2 cellular contexts compared by ENCODE assay signal in the genomic region with DNA sequence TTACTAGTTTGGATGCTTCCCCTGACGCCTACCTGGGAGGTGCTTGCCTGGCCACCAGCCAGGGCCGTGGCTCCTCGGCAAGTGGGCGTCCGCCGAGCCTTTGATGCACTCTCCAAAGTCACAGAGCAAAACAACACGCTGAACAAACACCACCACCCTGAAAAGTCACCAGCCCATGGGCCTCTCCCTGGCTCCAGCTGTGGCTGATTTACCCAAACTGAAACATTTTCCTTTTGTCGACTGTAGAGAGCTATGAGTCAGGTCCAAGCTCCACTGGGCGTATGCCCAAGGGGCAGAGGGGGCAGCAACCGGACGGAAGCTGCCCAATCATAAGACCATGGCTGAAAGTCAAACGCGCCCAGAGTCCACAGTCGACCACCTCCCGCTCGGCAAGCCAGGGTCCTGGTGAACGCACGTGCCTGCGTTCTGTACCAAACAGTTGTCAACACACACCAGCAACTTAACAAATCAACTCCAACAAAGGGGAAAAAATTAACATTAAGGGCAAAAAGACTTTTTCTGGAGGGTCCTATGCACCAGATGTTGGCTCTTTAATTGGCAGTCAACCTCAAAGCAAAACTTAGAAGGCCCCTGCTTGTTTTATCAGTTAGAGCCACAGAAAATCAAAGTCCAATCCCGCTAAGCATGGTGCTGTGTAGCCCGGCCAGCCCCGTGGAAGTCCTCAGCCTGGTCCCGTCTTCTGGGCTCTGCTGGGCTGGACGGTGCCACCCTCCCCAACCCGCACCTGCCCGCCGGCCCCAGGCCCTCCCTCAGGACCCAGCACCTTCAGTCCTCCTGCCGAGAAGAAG.
A peak's percentile ranks its signal among the peaks of the same experiment; 100 is the strongest.
TF ChIP-seq lines count a peak whose summit lies in the region.

No MANE protein-coding gene starts in this region.

TF ChIP-seq in HEK293, 187 proteins besides CTCF, POLR2A, EP300 and RAD21 (continued from another document and continues in another):
- TF ChIP-seq, protein P1, sequence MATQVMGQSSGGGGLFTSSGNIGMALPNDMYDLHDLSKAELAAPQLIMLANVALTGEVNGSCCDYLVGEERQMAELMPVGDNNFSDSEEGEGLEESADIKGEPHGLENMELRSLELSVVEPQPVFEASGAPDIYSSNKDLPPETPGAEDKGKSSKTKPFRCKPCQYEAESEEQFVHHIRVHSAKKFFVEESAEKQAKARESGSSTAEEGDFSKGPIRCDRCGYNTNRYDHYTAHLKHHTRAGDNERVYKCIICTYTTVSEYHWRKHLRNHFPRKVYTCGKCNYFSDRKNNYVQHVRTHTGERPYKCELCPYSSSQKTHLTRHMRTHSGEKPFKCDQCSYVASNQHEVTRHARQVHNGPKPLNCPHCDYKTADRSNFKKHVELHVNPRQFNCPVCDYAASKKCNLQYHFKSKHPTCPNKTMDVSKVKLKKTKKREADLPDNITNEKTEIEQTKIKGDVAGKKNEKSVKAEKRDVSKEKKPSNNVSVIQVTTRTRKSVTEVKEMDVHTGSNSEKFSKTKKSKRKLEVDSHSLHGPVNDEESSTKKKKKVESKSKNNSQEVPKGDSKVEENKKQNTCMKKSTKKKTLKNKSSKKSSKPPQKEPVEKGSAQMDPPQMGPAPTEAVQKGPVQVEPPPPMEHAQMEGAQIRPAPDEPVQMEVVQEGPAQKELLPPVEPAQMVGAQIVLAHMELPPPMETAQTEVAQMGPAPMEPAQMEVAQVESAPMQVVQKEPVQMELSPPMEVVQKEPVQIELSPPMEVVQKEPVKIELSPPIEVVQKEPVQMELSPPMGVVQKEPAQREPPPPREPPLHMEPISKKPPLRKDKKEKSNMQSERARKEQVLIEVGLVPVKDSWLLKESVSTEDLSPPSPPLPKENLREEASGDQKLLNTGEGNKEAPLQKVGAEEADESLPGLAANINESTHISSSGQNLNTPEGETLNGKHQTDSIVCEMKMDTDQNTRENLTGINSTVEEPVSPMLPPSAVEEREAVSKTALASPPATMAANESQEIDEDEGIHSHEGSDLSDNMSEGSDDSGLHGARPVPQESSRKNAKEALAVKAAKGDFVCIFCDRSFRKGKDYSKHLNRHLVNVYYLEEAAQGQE (tag by site-specific recombination; IDR thresholded peaks at IDR 0.05), result no peak
- TF ChIP-seq, protein P2, sequence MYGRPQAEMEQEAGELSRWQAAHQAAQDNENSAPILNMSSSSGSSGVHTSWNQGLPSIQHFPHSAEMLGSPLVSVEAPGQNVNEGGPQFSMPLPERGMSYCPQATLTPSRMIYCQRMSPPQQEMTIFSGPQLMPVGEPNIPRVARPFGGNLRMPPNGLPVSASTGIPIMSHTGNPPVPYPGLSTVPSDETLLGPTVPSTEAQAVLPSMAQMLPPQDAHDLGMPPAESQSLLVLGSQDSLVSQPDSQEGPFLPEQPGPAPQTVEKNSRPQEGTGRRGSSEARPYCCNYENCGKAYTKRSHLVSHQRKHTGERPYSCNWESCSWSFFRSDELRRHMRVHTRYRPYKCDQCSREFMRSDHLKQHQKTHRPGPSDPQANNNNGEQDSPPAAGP (tag by site-specific recombination; IDR thresholded peaks at IDR 0.05), result peak; percentile 95
- TF ChIP-seq BCL11B (tag by site-specific recombination; IDR thresholded peaks at IDR 0.05; ENCODE audit: low read depth) (no peak), EGR2 (tag by site-specific recombination; IDR thresholded peaks at IDR 0.05; ENCODE audit: low read depth) (peak; percentile 90), SP7 (tag by site-specific recombination; IDR thresholded peaks at IDR 0.05) (peak; percentile 71), ZNF146 (tag by site-specific recombination; IDR thresholded peaks at IDR 0.05) (no peak), ZNF433 (tag by site-specific recombination; IDR thresholded peaks at IDR 0.05; ENCODE audit: low read depth) (no peak), ZNF561 (tag by site-specific recombination; IDR thresholded peaks at IDR 0.05; ENCODE audit: borderline replicate concordance) (no peak), KLF9 (tag by site-specific recombination; IDR thresholded peaks at IDR 0.05; ENCODE audit: low read depth) (no peak), ZBTB21 (tag by site-specific recombination; IDR thresholded peaks at IDR 0.05) (no peak), ZNF654 (tag by site-specific recombination; IDR thresholded peaks at IDR 0.05; ENCODE audit: low read depth) (no peak), ZNF140 (tag by site-specific recombination; IDR thresholded peaks at IDR 0.05) (no peak), ZNF670 (tag by site-specific recombination; IDR thresholded peaks at IDR 0.05; ENCODE audit: low read depth) (no peak), ZEB2 (tag by site-specific recombination; IDR thresholded peaks at IDR 0.05) (0 out of 2 replicates have a peak, but pooled peaks have one; percentile 30), ZNF768 (tag by site-specific recombination; IDR thresholded peaks at IDR 0.05) (no peak), PRDM1 (tag by site-specific recombination; IDR thresholded peaks at IDR 0.05) (no peak), ZNF214 (tag by site-specific recombination; IDR thresholded peaks at IDR 0.05; ENCODE audit: borderline replicate concordance) (no peak)
- TF ChIP-seq, protein P3, sequence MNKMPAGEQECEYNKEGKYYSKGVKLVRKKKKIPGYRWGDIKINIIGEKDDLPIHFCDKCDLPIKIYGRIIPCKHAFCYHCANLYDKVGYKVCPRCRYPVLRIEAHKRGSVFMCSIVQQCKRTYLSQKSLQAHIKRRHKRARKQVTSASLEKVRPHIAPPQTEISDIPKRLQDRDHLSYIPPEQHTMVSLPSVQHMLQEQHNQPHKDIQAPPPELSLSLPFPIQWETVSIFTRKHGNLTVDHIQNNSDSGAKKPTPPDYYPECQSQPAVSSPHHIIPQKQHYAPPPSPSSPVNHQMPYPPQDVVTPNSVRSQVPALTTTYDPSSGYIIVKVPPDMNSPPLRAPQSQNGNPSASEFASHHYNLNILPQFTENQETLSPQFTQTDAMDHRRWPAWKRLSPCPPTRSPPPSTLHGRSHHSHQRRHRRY (tag by site-specific recombination; IDR thresholded peaks at IDR 0.05), result no peak
- TF ChIP-seq, protein P4, sequence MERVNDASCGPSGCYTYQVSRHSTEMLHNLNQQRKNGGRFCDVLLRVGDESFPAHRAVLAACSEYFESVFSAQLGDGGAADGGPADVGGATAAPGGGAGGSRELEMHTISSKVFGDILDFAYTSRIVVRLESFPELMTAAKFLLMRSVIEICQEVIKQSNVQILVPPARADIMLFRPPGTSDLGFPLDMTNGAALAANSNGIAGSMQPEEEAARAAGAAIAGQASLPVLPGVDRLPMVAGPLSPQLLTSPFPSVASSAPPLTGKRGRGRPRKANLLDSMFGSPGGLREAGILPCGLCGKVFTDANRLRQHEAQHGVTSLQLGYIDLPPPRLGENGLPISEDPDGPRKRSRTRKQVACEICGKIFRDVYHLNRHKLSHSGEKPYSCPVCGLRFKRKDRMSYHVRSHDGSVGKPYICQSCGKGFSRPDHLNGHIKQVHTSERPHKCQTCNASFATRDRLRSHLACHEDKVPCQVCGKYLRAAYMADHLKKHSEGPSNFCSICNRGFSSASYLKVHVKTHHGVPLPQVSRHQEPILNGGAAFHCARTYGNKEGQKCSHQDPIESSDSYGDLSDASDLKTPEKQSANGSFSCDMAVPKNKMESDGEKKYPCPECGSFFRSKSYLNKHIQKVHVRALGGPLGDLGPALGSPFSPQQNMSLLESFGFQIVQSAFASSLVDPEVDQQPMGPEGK (tag by site-specific recombination; IDR thresholded peaks at IDR 0.05), result peak; percentile 67

TF ChIP-seq in HepG2, 621 proteins besides CTCF, POLR2A, EP300 and RAD21 (continued from another document and continues in another):
- TF ChIP-seq, protein P5, sequence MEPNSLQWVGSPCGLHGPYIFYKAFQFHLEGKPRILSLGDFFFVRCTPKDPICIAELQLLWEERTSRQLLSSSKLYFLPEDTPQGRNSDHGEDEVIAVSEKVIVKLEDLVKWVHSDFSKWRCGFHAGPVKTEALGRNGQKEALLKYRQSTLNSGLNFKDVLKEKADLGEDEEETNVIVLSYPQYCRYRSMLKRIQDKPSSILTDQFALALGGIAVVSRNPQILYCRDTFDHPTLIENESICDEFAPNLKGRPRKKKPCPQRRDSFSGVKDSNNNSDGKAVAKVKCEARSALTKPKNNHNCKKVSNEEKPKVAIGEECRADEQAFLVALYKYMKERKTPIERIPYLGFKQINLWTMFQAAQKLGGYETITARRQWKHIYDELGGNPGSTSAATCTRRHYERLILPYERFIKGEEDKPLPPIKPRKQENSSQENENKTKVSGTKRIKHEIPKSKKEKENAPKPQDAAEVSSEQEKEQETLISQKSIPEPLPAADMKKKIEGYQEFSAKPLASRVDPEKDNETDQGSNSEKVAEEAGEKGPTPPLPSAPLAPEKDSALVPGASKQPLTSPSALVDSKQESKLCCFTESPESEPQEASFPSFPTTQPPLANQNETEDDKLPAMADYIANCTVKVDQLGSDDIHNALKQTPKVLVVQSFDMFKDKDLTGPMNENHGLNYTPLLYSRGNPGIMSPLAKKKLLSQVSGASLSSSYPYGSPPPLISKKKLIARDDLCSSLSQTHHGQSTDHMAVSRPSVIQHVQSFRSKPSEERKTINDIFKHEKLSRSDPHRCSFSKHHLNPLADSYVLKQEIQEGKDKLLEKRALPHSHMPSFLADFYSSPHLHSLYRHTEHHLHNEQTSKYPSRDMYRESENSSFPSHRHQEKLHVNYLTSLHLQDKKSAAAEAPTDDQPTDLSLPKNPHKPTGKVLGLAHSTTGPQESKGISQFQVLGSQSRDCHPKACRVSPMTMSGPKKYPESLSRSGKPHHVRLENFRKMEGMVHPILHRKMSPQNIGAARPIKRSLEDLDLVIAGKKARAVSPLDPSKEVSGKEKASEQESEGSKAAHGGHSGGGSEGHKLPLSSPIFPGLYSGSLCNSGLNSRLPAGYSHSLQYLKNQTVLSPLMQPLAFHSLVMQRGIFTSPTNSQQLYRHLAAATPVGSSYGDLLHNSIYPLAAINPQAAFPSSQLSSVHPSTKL (CRISPR knock-in tag; IDR thresholded peaks at IDR 0.05), result peak; percentile 95
- TF ChIP-seq KDM3A (CRISPR knock-in tag; IDR thresholded peaks at IDR 0.05; ENCODE audit: low read depth) (peak; percentile 83; the same call in 1 of the 2 replicates), ATF1 (CRISPR knock-in tag; IDR thresholded peaks at IDR 0.05) (no peak), NFE2L2 (IDR thresholded peaks at IDR 0.05; ENCODE audit: low read length) (no peak), ZNF350 (CRISPR knock-in tag; IDR thresholded peaks at IDR 0.05; ENCODE audit: borderline replicate concordance, low read depth) (peak; percentile 94), KMT2B (CRISPR knock-in tag; IDR thresholded peaks at IDR 0.05) (peak; percentile 67; the same call in 1 of the 2 replicates), ZNF296 (CRISPR knock-in tag; conservative IDR thresholded peaks at IDR 0.05) (peak; percentile 70; the same call in 1 of the 2 replicates), CENPT (CRISPR knock-in tag; IDR thresholded peaks at IDR 0.05; ENCODE audit: low read depth) (peak; percentile 51; the same call in 1 of the 2 replicates), MAF1 (CRISPR knock-in tag; IDR thresholded peaks at IDR 0.05; ENCODE audit: borderline replicate concordance) (peak; percentile 69; the same call in 1 of the 2 replicates), ZNF335 (CRISPR knock-in tag; IDR thresholded peaks at IDR 0.05) (peak; percentile 85; the same call in 1 of the 2 replicates), ZNF614 (CRISPR knock-in tag; IDR thresholded peaks at IDR 0.05; ENCODE audit: borderline replicate concordance) (peak; percentile 92), KLF6 (CRISPR knock-in tag; IDR thresholded peaks at IDR 0.05) (0 out of 2 replicates have a peak, but pooled peaks have one; percentile 70), ZSCAN12 (CRISPR knock-in tag; IDR thresholded peaks at IDR 0.05) (peak; percentile 38; the same call in 1 of the 2 replicates), ZNF367 (CRISPR knock-in tag; IDR thresholded peaks at IDR 0.05; ENCODE audit: borderline replicate concordance) (no peak; the same call in 1 of the 2 replicates), MEIS2 (CRISPR knock-in tag; IDR thresholded peaks at IDR 0.05) (peak; percentile 95), MYC (CRISPR knock-in tag; IDR thresholded peaks at IDR 0.05; ENCODE audit: borderline replicate concordance) (peak; percentile 96), ATF7-NPFF (CRISPR knock-in tag; IDR thresholded peaks at IDR 0.05; ENCODE audit: low read depth) (peak; percentile 19; the same call in 1 of the 2 replicates)
- TF ChIP-seq, protein P6, sequence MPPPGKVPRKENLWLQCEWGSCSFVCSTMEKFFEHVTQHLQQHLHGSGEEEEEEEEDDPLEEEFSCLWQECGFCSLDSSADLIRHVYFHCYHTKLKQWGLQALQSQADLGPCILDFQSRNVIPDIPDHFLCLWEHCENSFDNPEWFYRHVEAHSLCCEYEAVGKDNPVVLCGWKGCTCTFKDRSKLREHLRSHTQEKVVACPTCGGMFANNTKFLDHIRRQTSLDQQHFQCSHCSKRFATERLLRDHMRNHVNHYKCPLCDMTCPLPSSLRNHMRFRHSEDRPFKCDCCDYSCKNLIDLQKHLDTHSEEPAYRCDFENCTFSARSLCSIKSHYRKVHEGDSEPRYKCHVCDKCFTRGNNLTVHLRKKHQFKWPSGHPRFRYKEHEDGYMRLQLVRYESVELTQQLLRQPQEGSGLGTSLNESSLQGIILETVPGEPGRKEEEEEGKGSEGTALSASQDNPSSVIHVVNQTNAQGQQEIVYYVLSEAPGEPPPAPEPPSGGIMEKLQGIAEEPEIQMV (CRISPR knock-in tag; IDR thresholded peaks at IDR 0.05; ENCODE audit: low read depth), result peak; percentile 94
- TF ChIP-seq, protein P7, sequence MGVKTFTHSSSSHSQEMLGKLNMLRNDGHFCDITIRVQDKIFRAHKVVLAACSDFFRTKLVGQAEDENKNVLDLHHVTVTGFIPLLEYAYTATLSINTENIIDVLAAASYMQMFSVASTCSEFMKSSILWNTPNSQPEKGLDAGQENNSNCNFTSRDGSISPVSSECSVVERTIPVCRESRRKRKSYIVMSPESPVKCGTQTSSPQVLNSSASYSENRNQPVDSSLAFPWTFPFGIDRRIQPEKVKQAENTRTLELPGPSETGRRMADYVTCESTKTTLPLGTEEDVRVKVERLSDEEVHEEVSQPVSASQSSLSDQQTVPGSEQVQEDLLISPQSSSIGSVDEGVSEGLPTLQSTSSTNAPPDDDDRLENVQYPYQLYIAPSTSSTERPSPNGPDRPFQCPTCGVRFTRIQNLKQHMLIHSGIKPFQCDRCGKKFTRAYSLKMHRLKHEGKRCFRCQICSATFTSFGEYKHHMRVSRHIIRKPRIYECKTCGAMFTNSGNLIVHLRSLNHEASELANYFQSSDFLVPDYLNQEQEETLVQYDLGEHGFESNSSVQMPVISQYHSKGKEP (CRISPR knock-in tag; IDR thresholded peaks at IDR 0.05), result no peak; the same call in 1 of the 2 replicates
- TF ChIP-seq, protein P8, sequence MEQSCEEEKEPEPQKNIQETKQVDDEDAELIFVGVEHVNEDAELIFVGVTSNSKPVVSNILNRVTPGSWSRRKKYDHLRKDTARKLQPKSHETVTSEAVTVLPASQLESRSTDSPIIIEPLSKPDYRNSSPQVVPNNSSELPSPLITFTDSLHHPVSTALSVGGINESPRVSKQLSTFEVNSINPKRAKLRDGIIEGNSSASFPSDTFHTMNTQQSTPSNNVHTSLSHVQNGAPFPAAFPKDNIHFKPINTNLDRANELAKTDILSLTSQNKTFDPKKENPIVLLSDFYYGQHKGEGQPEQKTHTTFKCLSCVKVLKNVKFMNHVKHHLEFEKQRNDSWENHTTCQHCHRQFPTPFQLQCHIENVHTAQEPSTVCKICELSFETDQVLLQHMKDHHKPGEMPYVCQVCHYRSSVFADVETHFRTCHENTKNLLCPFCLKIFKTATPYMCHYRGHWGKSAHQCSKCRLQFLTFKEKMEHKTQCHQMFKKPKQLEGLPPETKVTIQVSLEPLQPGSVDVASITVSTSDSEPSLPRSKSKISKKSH (CRISPR knock-in tag; IDR thresholded peaks at IDR 0.05; ENCODE audit: borderline replicate concordance), result 0 out of 2 replicates have a peak, but pooled peaks have one; percentile 50
